In the genomic region with DNA sequence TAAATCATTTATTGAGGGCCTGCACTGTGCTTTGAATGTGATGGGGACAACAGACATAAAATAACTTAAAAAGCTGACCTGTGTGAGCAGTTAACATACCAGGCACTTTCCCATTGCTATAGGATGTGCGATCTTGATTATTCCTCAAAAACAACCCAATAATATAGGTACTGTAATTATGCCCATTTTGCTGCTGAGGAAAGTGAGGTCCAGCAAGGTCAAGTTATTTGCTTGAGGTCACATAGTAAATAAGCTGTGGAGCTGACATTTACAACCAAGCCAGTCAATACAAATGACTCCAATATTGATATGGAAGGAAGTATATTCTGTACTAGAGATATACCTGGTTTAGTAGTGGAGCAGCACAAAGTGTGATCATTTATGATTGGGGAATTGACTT, we compare ENCODE assay signal across 12 cellular contexts.
"Had no signal": no experiment of that assay in that cellular context is flagged by ENCODE, and none has a peak within 500 bp of the region (broad histone marks: within the 10 kb centered on the region; RNA-seq: fewer than 3 reads in every experiment).

No MANE protein-coding gene starts in this region.

- H3K36me3 ChIP-seq: right atrium auricular region, transverse colon had no signal

- H3K9me3 ChIP-seq: right atrium auricular region, spleen, transverse colon had no signal

- H3K27me3 ChIP-seq: right atrium auricular region, spleen, transverse colon had no signal

- H3K4me3 ChIP-seq: right atrium auricular region, spleen, transverse colon had no signal

- FAIRE-seq: bronchial epithelial cell had no signal

- DNase-seq: activated CD4-positive, alpha-beta memory T cell treated with anti-CD3 and anti-CD28 coated beads for 36 hours; activated naive CD8-positive, alpha-beta T cell treated with anti-CD3 and anti-CD28 coated beads, Interleukin-2, amount 10 ng/mL, durations not matched to agents 7 days and 5 days; hippocampal formation; midbrain; naive B cell; spleen; stimulated activated CD4-positive, alpha-beta T cell treated with anti-CD3 and anti-CD28 coated beads, Interleukin-1b, Interleukin-23, amount 100 ng/mL, for 48 hours; stimulated activated naive B cell treated with anti-CD40 and anti-IgM and Interleukin-4, amounts not matched to agents 10 μg/mL and 1 μg/mL and 100 μg/mL, for 72 hours; substantia nigra; transverse colon had no signal

- ATAC-seq: stimulated activated naive B cell treated with anti-CD40 and anti-IgM and Interleukin-4, amounts not matched to agents 10 μg/mL and 1 μg/mL and 100 μg/mL, for 72 hours had no signal

- H3K27ac ChIP-seq: right atrium auricular region, spleen had no signal
